In the genomic region with DNA sequence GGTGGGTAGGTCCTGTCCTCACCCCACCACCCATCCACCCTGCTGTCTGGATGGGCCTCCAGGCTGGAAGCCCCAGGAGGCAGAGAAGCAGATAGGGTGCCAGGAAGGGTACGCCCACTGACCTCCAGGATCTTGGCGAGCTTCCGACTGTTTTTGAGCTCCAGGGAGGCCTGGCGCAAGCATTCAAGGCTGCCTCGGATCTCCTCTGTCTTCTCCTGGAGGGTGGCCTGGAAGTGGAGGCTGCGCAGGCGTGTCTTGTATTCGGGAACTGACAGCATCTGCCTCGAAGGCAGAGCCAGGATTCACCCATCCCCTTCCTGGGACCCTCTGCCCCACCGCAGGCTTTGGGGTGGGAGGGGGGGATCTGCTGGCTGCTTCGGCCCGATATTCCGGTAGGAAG, we compare ENCODE assay signal across 11 cellular contexts. TPM values are rescaled to one million over a fixed set of nuclear protein-coding genes. Genes with fewer than 3 reads are reported as not detected.
DNase-seq lines count a peak whose midpoint lies in the region; ATAC-seq, FAIRE-seq and TF ChIP-seq lines count a peak whose summit lies in the region.
"Had no signal": no experiment of that assay in that cellular context is flagged by ENCODE, and none has a peak within 500 bp of the region (broad histone marks: within the 10 kb centered on the region; RNA-seq: fewer than 3 reads in every experiment).

No MANE protein-coding gene starts in this region.

- H3K27ac ChIP-seq in PC-9 (no peak overlapping the region), gastrocnemius medialis (no peak overlapping the region)
- H3K27ac ChIP-seq: SJSA1 had no signal

- H2AFZ ChIP-seq in PC-9, result peak overlapping the region; percentile 92

- H3K36me3 ChIP-seq in PC-9 (ENCODE audit: low read depth) (no peaks in the 10 kb centered on the region), iPS-15b (ENCODE audit: control insufficient read depth, insufficient read depth, low read length) (no peaks in the 10 kb centered on the region), gastrocnemius medialis (no peaks in the 10 kb centered on the region)
- H3K36me3 ChIP-seq: SJSA1 had no signal

- peak overlapping the region; percentile 89 for H3K4me2 ChIP-seq in PC-9

- POLR2A ChIA-PET in PC-9 (lab: Charles Lee; ENCODE audit: unreplicated experiment), result no interaction called here

- FAIRE-seq in GM12891 (lab: Jason Lieb, UNC), result no peak
- FAIRE-seq: A204.1 had no signal

- CTCF ChIA-PET in PC-9 (lab: Charles Lee), result interaction anchor here (0.5 kb wide), 1 partner anchor 143 kb away, joined by 8 read pairs; no protein-coding TSS in a partner anchor

- H3K4me3 ChIP-seq in PC-9 (peak overlapping the region; percentile 66), iPS-15b (ENCODE audit: low read depth, low read length) (peak overlapping the region; percentile 64), gastrocnemius medialis (peak overlapping the region; percentile 70 to 97 (median 78))

- no peaks in the 10 kb centered on the region for H4K20me1 ChIP-seq in PC-9 (ENCODE audit: insufficient read depth)

- H3K79me2 ChIP-seq in PC-9 (ENCODE audit: low read depth), result no peaks in the 10 kb centered on the region

- TF ChIP-seq CTCF in PC-9 (conservative IDR thresholded peaks at IDR 0.05), result no peak
- no peak for TF ChIP-seq CTCF in gastrocnemius medialis (IDR thresholded peaks at IDR 0.05 in 4 of 5, conservative IDR thresholded peaks at IDR 0.05 in 1 of 5)

- H3K9me2 ChIP-seq in PC-9 (ENCODE audit: insufficient read depth), result no peaks in the 10 kb centered on the region

- in situ Hi-C loops in gastrocnemius medialis (cut with MboI; ENCODE audit: low sequenced_read_pairs in 4 of 4), result no loop called here

- intact Hi-C loops in PC-9 (cut with micrococcal nuclease; ENCODE audit: unreplicated experiment) (no loop called here), gastrocnemius medialis (cut with DNase I; ENCODE audit: low total_unique reads) (no loop called here)

- peak overlapping the region; percentile 65 for H3K9ac ChIP-seq in iPS-15b (ENCODE audit: low read depth, low read length)

- H3K27me3 ChIP-seq in PC-9 (ENCODE audit: insufficient read depth, low read depth) (no peaks in the 10 kb centered on the region), iPS-15b (ENCODE audit: control insufficient read depth, insufficient read depth, low read length) (peaks cover 5% of the 10 kb centered on the region), gastrocnemius medialis (peaks cover 0 to 8% (median 0%) of the 10 kb centered on the region in 3 donors)
- H3K27me3 ChIP-seq: SJSA1 had no signal

- peaks cover 11% of the 10 kb centered on the region for H3K4me1 ChIP-seq in PC-9 (replicated peaks; ENCODE audit: insufficient read depth)
- no peaks in the 10 kb centered on the region for H3K4me1 ChIP-seq in iPS-15b (ENCODE audit: control insufficient read depth, insufficient read depth, low read length)
- H3K4me1 ChIP-seq in gastrocnemius medialis, result peaks cover 0 to 11% of the 10 kb centered on the region in 2 donors

- TF ChIP-seq POLR2A in gastrocnemius medialis (IDR thresholded peaks at IDR 0.05) (no peak), GM12891 (IDR thresholded peaks at IDR 0.05; ENCODE audit: low read depth, low read length) (no peak)

- peak; percentile 40 for DNase-seq in DMS53 (lab: John Stamatoyannopoulos, UW)
- no peak for DNase-seq in DMS53 treated with DMSO at 0.1 percent for 48 hours (lab: John Stamatoyannopoulos, UW; ENCODE audit: unreplicated experiment)
- no peak for DNase-seq in PC-9
- no peak for DNase-seq in gastrocnemius medialis
- no peak for DNase-seq in GM12891 (ENCODE audit: insufficient read length, low spot score)
- DNase-seq in midbrain (lab: John Stamatoyannopoulos, UW), result no peak
- no peak for DNase-seq in T-helper 1 cell

- no peaks in the 10 kb centered on the region for H3F3A ChIP-seq in PC-9 (ENCODE audit: insufficient read depth, low read depth)

- no peak for ATAC-seq in gastrocnemius medialis

- BruUV-seq in PC-9 (replicated peaks; lab: Mats Ljungman, UMichigan), result TSS peak; percentile 20

- H3K9me3 ChIP-seq in PC-9 (ENCODE audit: insufficient read depth, low read depth) (no peaks in the 10 kb centered on the region), iPS-15b (ENCODE audit: control insufficient read depth, insufficient read depth, low read length) (no peaks in the 10 kb centered on the region), gastrocnemius medialis (no peaks in the 10 kb centered on the region)

TF ChIP-seq in GM12891, 5 proteins besides CTCF, POLR2A, EP300 and RAD21:
- TF ChIP-seq TAF1 (IDR thresholded peaks at IDR 0.05; ENCODE audit: low read depth, low read length) (no peak), PAX5 (IDR thresholded peaks at IDR 0.05; ENCODE audit: insufficient read depth, low read length, severe bottlenecking) (no peak), SPI1 (IDR thresholded peaks at IDR 0.05; ENCODE audit: low read depth, low read length) (no peak), POU2F2 (IDR thresholded peaks at IDR 0.05; ENCODE audit: low read depth, low read length) (no peak), POLR2AphosphoS5 (IDR thresholded peaks at IDR 0.05; ENCODE audit: low read depth, low read length) (no peak)
TF ChIP-seq in GM12891: peak in this region for 0.

RNA-seq across cellular contexts. Expression of gene KDELR2, which starts 18.9 kb away (rescaled TPM):
- total RNA-seq in PC-9 (2021) (134 and 217 TPM in 2 replicates), gastrocnemius medialis (10 to 100 TPM; 27.5 to 34.2 (median 31.8) TPM)
- 27.6 TPM for polyA plus RNA-seq in GM12891 (2012; ENCODE audit: low read depth, missing spikeins)

RNA-seq across cellular contexts. Expression of gene GRID2IP, which starts 48.4 kb away (rescaled TPM):
- total RNA-seq in PC-9 (2021) (1.3 and 1.7 TPM in 2 replicates), gastrocnemius medialis (under 1 TPM in 1 of 4 donors, not detected in 3; 0.13 TPM)
- 0.03 TPM for polyA plus RNA-seq in GM12891 (2012; ENCODE audit: low read depth, missing spikeins)
- total RNA-seq: glomerular endothelial cell, SJSA1 had no signal

RNA-seq across cellular contexts. Expression of gene DAGLB, which starts 55.1 kb away (rescaled TPM):
- total RNA-seq in PC-9 (2021) (46.7 and 56.4 TPM in 2 replicates), gastrocnemius medialis (10 to 100 TPM; 11.7 to 24.0 (median 16.1) TPM)
- 4.4 TPM for polyA plus RNA-seq in GM12891 (2012; ENCODE audit: low read depth, missing spikeins)
